ENCODE assay signal across 21 cellular contexts in genomic region chr4:135564090-135564489, GRCh38.
"Had no signal": no experiment of that assay in that cellular context is flagged by ENCODE, and none has a peak within 500 bp of the region (broad histone marks: within the 10 kb centered on the region; RNA-seq: fewer than 3 reads in every experiment).

No MANE protein-coding gene starts in this region.

- H3K36me3 ChIP-seq: SJSA1 had no signal

- H3K9ac ChIP-seq: KMS-11 had no signal

- H3K4me3 ChIP-seq: SJSA1, SK-N-MC had no signal

- H3K4me2 ChIP-seq: KMS-11 had no signal

- H3K27ac ChIP-seq: KMS-11, SJSA1, SK-N-MC had no signal

- DNase-seq: MV-4-11, NCI-H1048, NCI-H1105, NCI-H1417, NCI-H1436 treated with DMSO at 0.1 percent for 48 hours, NCI-H1694, NCI-H187 treated with DMSO at 0.1 percent for 48 hours, NCI-H2029 treated with DMSO at 0.1 percent for 48 hours, NCI-H2171 treated with DMSO at 0.1 percent for 48 hours, NCI-H2227 treated with DMSO at 0.1 percent for 48 hours, NCI-H524, NCI-H526 treated with DMSO at 0.1 percent for 48 hours, NCI-H748 treated with DMSO at 0.1 percent for 48 hours, Right ventricle myocardium superior, RPMI8226, SIG-M5, T-helper 2 cell had no signal

- H3K9me3 ChIP-seq: SJSA1 had no signal

- H3K4me1 ChIP-seq: SJSA1 had no signal

- FAIRE-seq: RCC 7860 had no signal

- H3K27me3 ChIP-seq: SJSA1 had no signal
